12 cellular contexts compared by ENCODE assay signal in the genomic region with DNA sequence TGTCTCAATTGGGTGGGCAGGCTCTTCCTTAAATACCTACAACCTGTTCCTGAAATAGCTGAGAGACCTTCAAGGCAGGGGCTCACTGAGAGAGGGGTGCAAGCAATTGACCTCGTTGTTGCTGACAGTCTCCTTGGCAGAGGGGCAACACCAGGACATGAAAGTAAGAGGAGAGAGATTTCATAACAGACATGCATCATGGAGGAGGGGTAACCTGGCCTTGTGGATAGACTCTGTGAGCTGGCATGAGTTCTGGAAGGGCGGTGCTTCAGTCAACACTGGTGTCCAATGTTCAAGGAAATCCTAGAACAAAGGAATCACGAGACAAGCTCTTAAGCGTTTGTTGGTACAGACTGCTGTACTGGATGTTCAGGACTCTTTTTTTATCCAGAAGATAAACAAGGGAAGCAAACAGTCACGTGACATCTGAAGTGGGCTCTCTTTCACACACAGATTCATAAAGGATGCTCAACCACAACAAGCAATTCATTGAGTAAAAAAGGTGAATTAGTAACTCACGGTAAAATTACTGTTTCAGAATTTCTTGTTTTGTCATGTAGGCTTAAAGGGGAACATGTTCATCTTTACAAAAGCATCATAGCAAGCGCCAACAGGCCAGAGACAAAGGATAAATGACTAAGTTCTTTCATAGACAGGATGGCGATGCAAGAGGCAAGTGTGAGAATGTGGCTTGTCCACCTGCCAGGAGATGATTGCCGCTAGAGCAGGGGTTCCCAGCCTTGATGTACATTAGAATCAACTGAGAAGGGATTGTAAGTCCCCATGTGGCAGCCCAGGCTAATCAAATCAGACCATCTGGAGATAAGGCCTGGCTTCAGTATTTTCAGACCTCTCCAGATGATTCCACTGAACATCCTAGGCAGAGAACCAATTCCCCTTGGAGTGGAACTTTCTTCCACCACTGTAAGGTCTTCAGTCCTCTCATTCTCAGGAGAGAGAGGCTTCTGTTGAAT. TPM values are rescaled to one million over a fixed set of nuclear protein-coding genes. Genes with fewer than 3 reads are reported as not detected.
A peak's percentile ranks its signal among the peaks of the same experiment; 100 is the strongest.
DNase-seq lines count a peak whose midpoint lies in the region; ATAC-seq, FAIRE-seq and TF ChIP-seq lines count a peak whose summit lies in the region.
"Had no signal": no experiment of that assay in that cellular context is flagged by ENCODE, and none has a peak within 500 bp of the region (broad histone marks: within the 10 kb centered on the region; RNA-seq: fewer than 3 reads in every experiment).

No MANE protein-coding gene starts in this region.

- TF ChIP-seq POLR2A in GM12878 (IDR thresholded peaks at IDR 0.05; ENCODE audit: low read depth, low read length) (no peak), HepG2 (IDR thresholded peaks at IDR 0.05; ENCODE audit: insufficient read depth in 1 of 2, low read depth in 2 of 2, low read length in 2 of 2) (peak; percentile 5 to 49; a peak in 3 of 4 replicates), spleen (IDR thresholded peaks at IDR 0.05) (no peak)

- H3K9me3 ChIP-seq in GM12878 (replicated peaks; ENCODE audit: control insufficient read depth, insufficient read depth, low read length) (no peaks in the 10 kb centered on the region), HepG2 (ENCODE audit: low read length) (no peaks in the 10 kb centered on the region), spleen (no peaks in the 10 kb centered on the region)
- H3K9me3 ChIP-seq: neutrophil had no signal

- ATAC-seq in GM12878 (no peak), HepG2 (peak; percentile 95), HG03469 (IDR thresholded peaks at IDR 0.05; ENCODE audit: unreplicated experiment) (no peak)
- ATAC-seq: PC-3 had no signal

- H2AFZ ChIP-seq in GM12878 (ENCODE audit: control insufficient read depth, low read depth, low read length) (no peak overlapping the region), HepG2 (ENCODE audit: low read length) (peak overlapping the region; percentile 16)

- H3K27ac ChIP-seq in GM12878 (ENCODE audit: control insufficient read depth, insufficient read depth) (no peak overlapping the region), HepG2 (ENCODE audit: extremely low read length, insufficient read depth, low read length) (peak overlapping the region; percentile 88), spleen (no peak overlapping the region)
- H3K27ac ChIP-seq: neutrophil had no signal

- in situ Hi-C loops in GM12878 (cut with MboI) = no loop called here
- in situ Hi-C loops in HepG2 (cut with HindIII; ENCODE audit: extremely low pct_ligation_motif_present, low pct_unique_long_range_greater_than_20kb) = no loop called here

- H3K4me1 ChIP-seq in GM12878 (ENCODE audit: control insufficient read depth, insufficient read depth, low read length) = no peaks in the 10 kb centered on the region
- H3K4me1 ChIP-seq in HepG2 (ENCODE audit: insufficient read depth, low read length) = peaks cover 85% of the 10 kb centered on the region
- no peaks in the 10 kb centered on the region for H3K4me1 ChIP-seq in spleen

- SMC1A ChIA-PET in GM12878 (lab: Charles Lee; ENCODE audit: uncharacterized antibody, unreplicated experiment) = no interaction called here

- H3K4me3 ChIP-seq in GM12878 (no peak overlapping the region), HepG2 (replicated peaks in 1 of 3; ENCODE audit: insufficient read depth in 1 of 3, low read depth in 2 of 3, low read length in 3 of 3) (peak overlapping the region in 2 of 3 experiments; percentile 25 to 42; a peak in 4 of 6 replicates), spleen (no peak overlapping the region)

- FAIRE-seq in GM12878 (lab: Jason Lieb, UNC) (no peak), HepG2 (lab: Jason Lieb, UNC) (peak; percentile 100)

- TF ChIP-seq EP300 in GM12878 (IDR thresholded peaks at IDR 0.05; ENCODE audit: borderline replicate concordance in 1 of 2, control insufficient read depth in 1 of 2, low read depth in 2 of 2, low read length in 2 of 2) (no peak), HepG2 (IDR thresholded peaks at IDR 0.05; ENCODE audit: low read depth in 2 of 2, low read length in 2 of 2) (peak; percentile 92 to 99), HepG2 (CRISPR knock-in tag; IDR thresholded peaks at IDR 0.05; ENCODE audit: borderline replicate concordance) (peak; percentile 98)

- POLR2A ChIA-PET in GM12878 (lab: Charles Lee) = no interaction called here
- POLR2A ChIA-PET in HepG2 (lab: Yijun Ruan, JAX) = interaction anchor here (0.6 to 2.5 kb wide), 6 partner anchors 19 to 278 kb away, joined by 3 to 26 read pairs (median 6); a partner anchor contains a TSS

- H4K20me1 ChIP-seq in GM12878 (ENCODE audit: control insufficient read depth, insufficient read depth) (no peaks in the 10 kb centered on the region), HepG2 (ENCODE audit: insufficient read depth, low read length) (no peaks in the 10 kb centered on the region)

- no peaks in the 10 kb centered on the region for H3K79me2 ChIP-seq in GM12878 (ENCODE audit: control insufficient read depth, insufficient read depth, low read length)
- H3K79me2 ChIP-seq in HepG2 (ENCODE audit: insufficient read depth, low read length) = no peaks in the 10 kb centered on the region

- DNase-seq in DMS153 treated with DMSO at 0.1 percent for 48 hours (lab: John Stamatoyannopoulos, UW; ENCODE audit: unreplicated experiment) (peak; percentile 88), NCI-H187 treated with DMSO at 0.1 percent for 48 hours (lab: John Stamatoyannopoulos, UW) (peak; percentile 91), GM12878 (ENCODE audit: low read depth, low spot score) (no peak), HepG2 (ENCODE audit: low spot score) (peak; percentile 100), spleen (no peak), HCEC 1CT (no peak)
- no peak for DNase-seq in activated CD8-positive, alpha-beta memory T cell treated with anti-CD3 and anti-CD28 coated beads, Interleukin-2, amount 50 U/mL, for 4 hours
- DNase-seq: activated effector memory CD4-positive, alpha-beta T cell treated with anti-CD3 and anti-CD28 coated beads, Interleukin-2, amount 50 U/mL, for 16 hours; PC-3; stimulated activated CD4-positive, alpha-beta T cell treated with anti-CD3 and anti-CD28 coated beads, Interleukin-1b, Interleukin-23, amount 100 ng/mL, for 48 hours had no signal

- WGBS in GM12878 (ENCODE audit: insufficient coverage, insufficient replicate concordance, low lambda C conversion rate, missing lambda C conversion rate) = 52% methylated on average over 9 of the region's 9 CpGs
- under 1% methylated on average over 9 of the region's 9 CpGs for WGBS in HepG2 (ENCODE audit: low lambda C conversion rate)
- 70 to 84% (median 78%) methylated on average over 9 of the region's 9 CpGs for WGBS in spleen, 5 donors

- no peak overlapping the region for H3K9ac ChIP-seq in GM12878 (ENCODE audit: control insufficient read depth, insufficient read depth, low read length)
- H3K9ac ChIP-seq in HepG2 (ENCODE audit: insufficient read depth, low read depth, low read length) = peak overlapping the region; percentile 70

- RAD21 ChIA-PET in GM12878 (lab: Charles Lee; ENCODE audit: unreplicated experiment) = interaction anchor here (0.9 kb wide), 1 partner anchor 9 kb away, joined by 3 read pairs; no protein-coding TSS in a partner anchor

- TF ChIP-seq RAD21 in GM12878 (IDR thresholded peaks at IDR 0.05; ENCODE audit: insufficient read depth, low read depth, low read length) = no peak
- no peak for TF ChIP-seq RAD21 in HepG2 (CRISPR knock-in tag; IDR thresholded peaks at IDR 0.05)

- intact Hi-C loops in GM12878 (cut with micrococcal nuclease; ENCODE audit: unreplicated experiment) = no loop called here
- intact Hi-C loops in HepG2 (cut with micrococcal nuclease; ENCODE audit: unreplicated experiment) = loop anchor here (2.0 to 5.0 kb wide), 2 partner anchors 20 to 47 kb away; a partner anchor contains a TSS
- intact Hi-C loops in spleen (cut with DNase I; ENCODE audit: low total_unique reads) = no loop called here

- H3K4me2 ChIP-seq in GM12878 (ENCODE audit: control insufficient read depth, insufficient read depth) (no peak overlapping the region), HepG2 (ENCODE audit: low read depth, low read length) (peak overlapping the region; percentile 73)

- no peaks in the 10 kb centered on the region for H3K36me3 ChIP-seq in GM12878 (ENCODE audit: control insufficient read depth in 2 of 2, insufficient read depth in 2 of 2, low read length in 1 of 2)
- H3K36me3 ChIP-seq in HepG2 (replicated peaks in 1 of 2; ENCODE audit: control insufficient read depth in 1 of 2, insufficient read depth in 2 of 2, low read length in 2 of 2) = no peaks in the 10 kb centered on the region
- H3K36me3 ChIP-seq in spleen = no peaks in the 10 kb centered on the region
- H3K36me3 ChIP-seq: neutrophil had no signal

- TF ChIP-seq CTCF in GM12878 (IDR thresholded peaks at IDR 0.05 in 2 of 3, conservative IDR thresholded peaks at IDR 0.05 in 1 of 3; ENCODE audit: control insufficient read depth in 2 of 3, extremely low read depth in 1 of 3, insufficient read depth in 1 of 3, low read depth in 3 of 3, low read length in 3 of 3) (no peak), HepG2 (CRISPR knock-in tag; IDR thresholded peaks at IDR 0.05) (no peak), spleen (IDR thresholded peaks at IDR 0.05 in 8 of 11, conservative IDR thresholded peaks at IDR 0.05 in 3 of 11) (no peak)

- CTCF ChIA-PET in GM12878 (lab: Yijun Ruan, JAX) = no interaction called here
- CTCF ChIA-PET in HepG2 (lab: Yijun Ruan, JAX; ENCODE audit: low intra/inter-chr PET ratio, low total read pairs) = no interaction called here

- no TSS peak for BruUV-seq in GM12878 (replicated peaks; lab: Mats Ljungman, UMichigan)
- TSS peak; percentile 92 for BruUV-seq in HepG2 (replicated peaks; lab: Mats Ljungman, UMichigan)

- H3K27me3 ChIP-seq in GM12878 (replicated peaks in 1 of 2; ENCODE audit: control insufficient read depth in 2 of 2, insufficient read depth in 2 of 2, low read length in 1 of 2) = no peaks in the 10 kb centered on the region
- no peaks in the 10 kb centered on the region for H3K27me3 ChIP-seq in HepG2 (ENCODE audit: control insufficient read depth in 1 of 2, insufficient read depth in 2 of 2, low read length in 2 of 2)
- peaks cover 0 to 12% (median 0%) of the 10 kb centered on the region in 7 donors for H3K27me3 ChIP-seq in spleen (replicated peaks in 1 of 7)

RNA-seq across cellular contexts. Expression of a gene that starts 20.7 kb away (rescaled TPM):
- 89.7 and 110 TPM in 2 replicates for total RNA-seq in GM12878 (2013; cell fraction: nucleolus; rRNA removed)
- total RNA-seq in GM12878 (2014; rRNA removed) (23.7 and 28.4 TPM in 2 replicates), GM12878 (2014; rRNA removed; fragmentation: Illumina TruSeq; extraction: Trizol) (17.3 and 18.2 TPM in 2 replicates), GM12878 (2021) (12.8 and 13.3 TPM in 2 replicates), HepG2 (2016; rRNA removed; fragmentation: Illumina TruSeq; extraction: Trizol) (20.4 and 23.6 TPM in 2 replicates), spleen (10 to 100 TPM; 20.6 to 32.0 (median 24.4) TPM)
- 8.2 TPM for polyA plus RNA-seq in GM12878 (2011; ENCODE audit: low read depth)
- polyA plus RNA-seq in GM12878 (2011; rRNA removed) (47.1 and 77.2 TPM in 2 replicates), GM12878 (2014; fragmentation: Illumina TruSeq; extraction: Trizol) (12.3 and 15.1 TPM in 2 replicates), GM12878 (2014; fragmentation: Nextera tagmentation; extraction: Ambion mirVana) (10 to 100 TPM; 19.4 to 31.3 TPM), GM12878 (2014; rRNA removed) (15.1 and 20.2 TPM in 2 replicates), GM12878 (2016; fragmentation: Nextera tagmentation; extraction: Ambion mirVana) (10 to 100 TPM; 30.2 to 32.6 TPM), HepG2 (2011; rRNA removed) (29.4 and 33.6 TPM in 2 replicates), spleen (10 to 100 TPM; 23.8 to 35.1 (median 25.6) TPM)
- 11.7 and 11.8 TPM in 2 replicates for polyA plus RNA-seq in GM12878 (2011; cell fraction: cytosol; rRNA removed)
- polyA plus RNA-seq in GM12878 (2011; cell fraction: nucleus; rRNA removed) = 57.5 and 76.8 TPM in 2 replicates
- 15.3 and 24.4 TPM in 2 replicates for polyA plus RNA-seq in GM12878 (2012)
- polyA minus RNA-seq in GM12878 (2011; rRNA and poly(A)+ RNA removed) = 9.8 and 15.6 TPM in 2 replicates
- polyA minus RNA-seq in GM12878 (2011; cell fraction: cytosol; rRNA and poly(A)+ RNA removed) = 3.5 and 11.3 TPM in 2 replicates
- polyA minus RNA-seq in GM12878 (2011; cell fraction: nucleus; rRNA and poly(A)+ RNA removed) = 27.6 and 31.1 TPM in 2 replicates
- 3.9 and 5.1 TPM in 2 replicates for total RNA-seq in HepG2 (2016; cell fraction: cytosol; rRNA removed; fragmentation: Illumina TruSeq; extraction: Trizol; ENCODE audit: low read depth)
- total RNA-seq in HepG2 (2016; cell fraction: insoluble cytoplasmic fraction; rRNA removed; fragmentation: Illumina TruSeq; extraction: Trizol) = 23.6 TPM in 2 replicates
- 11.2 and 13.3 TPM in 2 replicates for total RNA-seq in HepG2 (2016; cell fraction: membrane; rRNA removed; fragmentation: Illumina TruSeq; extraction: Trizol)
- 35.7 and 36.1 TPM in 2 replicates for total RNA-seq in HepG2 (2016; cell fraction: nucleus; rRNA removed; fragmentation: Illumina TruSeq; extraction: Trizol)
- 10.6 and 13.7 TPM in 2 replicates for polyA plus RNA-seq in HepG2 (2011; cell fraction: cytosol; rRNA removed)
- 41.0 and 45.4 TPM in 2 replicates for polyA plus RNA-seq in HepG2 (2011; cell fraction: nucleus; rRNA removed)
- polyA plus RNA-seq in HepG2 (2012) = 25.6 and 31.0 TPM in 2 replicates
- 1.8 and 2.9 TPM in 2 replicates for polyA plus RNA-seq in HepG2 (2016; cell fraction: cytosol; fragmentation: Illumina TruSeq; extraction: Trizol; ENCODE audit: low read depth)
- 19.0 and 20.5 TPM in 2 replicates for polyA plus RNA-seq in HepG2 (2016; cell fraction: insoluble cytoplasmic fraction; fragmentation: Illumina TruSeq; extraction: Trizol; ENCODE audit: low read depth)
- 5.4 and 6.3 TPM in 2 replicates for polyA plus RNA-seq in HepG2 (2016; cell fraction: membrane; fragmentation: Illumina TruSeq; extraction: Trizol; ENCODE audit: low read depth)
- 42.7 and 49.0 TPM in 2 replicates for polyA plus RNA-seq in HepG2 (2016; cell fraction: nucleus; fragmentation: Illumina TruSeq; extraction: Trizol; ENCODE audit: insufficient read depth, low read depth)
- polyA minus RNA-seq in HepG2 (2011; rRNA and poly(A)+ RNA removed; ENCODE audit: low replicate concordance) = 1.5 and 8.7 TPM in 2 replicates
- polyA minus RNA-seq in HepG2 (2011; cell fraction: cytosol; rRNA and poly(A)+ RNA removed) = 11.2 and 12.4 TPM in 2 replicates
- polyA minus RNA-seq in HepG2 (2011; cell fraction: nucleus; rRNA and poly(A)+ RNA removed) = 61.2 and 67.1 TPM in 2 replicates

RNA-seq across cellular contexts. Expression of a gene that starts 20.8 kb away (rescaled TPM):
- total RNA-seq in GM12878 (2013; cell fraction: nucleolus; rRNA removed) = 128 and 152 TPM in 2 replicates
- total RNA-seq in GM12878 (2014; rRNA removed) = 27.7 and 35.5 TPM in 2 replicates
- 33.6 and 39.4 TPM in 2 replicates for total RNA-seq in GM12878 (2014; rRNA removed; fragmentation: Illumina TruSeq; extraction: Trizol)
- 32.2 and 36.7 TPM in 2 replicates for total RNA-seq in GM12878 (2021)
- 6.1 TPM for polyA plus RNA-seq in GM12878 (2011; ENCODE audit: low read depth)
- polyA plus RNA-seq in GM12878 (2011; rRNA removed) = 29.7 and 41.4 TPM in 2 replicates
- polyA plus RNA-seq in GM12878 (2011; cell fraction: cytosol; rRNA removed) = 16.4 and 17.3 TPM in 2 replicates
- polyA plus RNA-seq in GM12878 (2011; cell fraction: nucleus; rRNA removed) = 49.5 and 59.6 TPM in 2 replicates
- polyA plus RNA-seq in GM12878 (2012) = 11.6 and 15.5 TPM in 2 replicates
- polyA plus RNA-seq in GM12878 (2014; fragmentation: Illumina TruSeq; extraction: Trizol) = 30.7 and 37.6 TPM in 2 replicates
- 10 to 100 TPM; 22.5 to 24.9 TPM for polyA plus RNA-seq in GM12878 (2014; fragmentation: Nextera tagmentation; extraction: Ambion mirVana)
- polyA plus RNA-seq in GM12878 (2014; rRNA removed) = 21.3 and 29.5 TPM in 2 replicates
- 10 to 100 TPM; 28.9 to 33.8 TPM for polyA plus RNA-seq in GM12878 (2016; fragmentation: Nextera tagmentation; extraction: Ambion mirVana)
- polyA minus RNA-seq in GM12878 (2011; rRNA and poly(A)+ RNA removed) = 39.0 and 45.1 TPM in 2 replicates
- 9.9 and 11.7 TPM in 2 replicates for polyA minus RNA-seq in GM12878 (2011; cell fraction: cytosol; rRNA and poly(A)+ RNA removed)
- polyA minus RNA-seq in GM12878 (2011; cell fraction: nucleus; rRNA and poly(A)+ RNA removed) = 64.8 and 81.9 TPM in 2 replicates
- total RNA-seq in HepG2 (2016; rRNA removed; fragmentation: Illumina TruSeq; extraction: Trizol) = 35.8 and 45.2 TPM in 2 replicates
- total RNA-seq in HepG2 (2016; cell fraction: cytosol; rRNA removed; fragmentation: Illumina TruSeq; extraction: Trizol; ENCODE audit: low read depth) = 9.3 and 9.4 TPM in 2 replicates
- total RNA-seq in HepG2 (2016; cell fraction: insoluble cytoplasmic fraction; rRNA removed; fragmentation: Illumina TruSeq; extraction: Trizol) = 33.6 and 44.5 TPM in 2 replicates
- 14.1 and 14.4 TPM in 2 replicates for total RNA-seq in HepG2 (2016; cell fraction: membrane; rRNA removed; fragmentation: Illumina TruSeq; extraction: Trizol)
- total RNA-seq in HepG2 (2016; cell fraction: nucleus; rRNA removed; fragmentation: Illumina TruSeq; extraction: Trizol) = 58.1 and 62.5 TPM in 2 replicates
- 6.6 and 7.3 TPM in 2 replicates for polyA plus RNA-seq in HepG2 (2011; rRNA removed)
- 4.4 and 6.0 TPM in 2 replicates for polyA plus RNA-seq in HepG2 (2011; cell fraction: cytosol; rRNA removed)
- 19.6 and 25.1 TPM in 2 replicates for polyA plus RNA-seq in HepG2 (2011; cell fraction: nucleus; rRNA removed)
- polyA plus RNA-seq in HepG2 (2012) = 9.0 and 10.2 TPM in 2 replicates
- polyA plus RNA-seq in HepG2 (2016; cell fraction: cytosol; fragmentation: Illumina TruSeq; extraction: Trizol; ENCODE audit: low read depth) = 1.3 and 1.7 TPM in 2 replicates
- 27.4 and 29.0 TPM in 2 replicates for polyA plus RNA-seq in HepG2 (2016; cell fraction: insoluble cytoplasmic fraction; fragmentation: Illumina TruSeq; extraction: Trizol; ENCODE audit: low read depth)
- polyA plus RNA-seq in HepG2 (2016; cell fraction: membrane; fragmentation: Illumina TruSeq; extraction: Trizol; ENCODE audit: low read depth) = 3.1 and 4.2 TPM in 2 replicates
- polyA plus RNA-seq in HepG2 (2016; cell fraction: nucleus; fragmentation: Illumina TruSeq; extraction: Trizol; ENCODE audit: insufficient read depth, low read depth) = 37.7 and 39.2 TPM in 2 replicates
- 18.6 and 39.5 TPM in 2 replicates for polyA minus RNA-seq in HepG2 (2011; rRNA and poly(A)+ RNA removed; ENCODE audit: low replicate concordance)
- polyA minus RNA-seq in HepG2 (2011; cell fraction: cytosol; rRNA and poly(A)+ RNA removed) = 7.6 and 9.8 TPM in 2 replicates
- 85.7 and 89.2 TPM in 2 replicates for polyA minus RNA-seq in HepG2 (2011; cell fraction: nucleus; rRNA and poly(A)+ RNA removed)
- total RNA-seq in spleen = 10 to 100 TPM; 14.5 to 37.0 (median 21.5) TPM
- 1 to 10 TPM; 4.5 to 5.6 (median 5.0) TPM for polyA plus RNA-seq in spleen

RNA-seq across cellular contexts. Expression of a gene that starts 46.5 kb away (rescaled TPM):
- total RNA-seq in GM12878 (2013; cell fraction: nucleolus; rRNA removed) = 66.9 and 73.7 TPM in 2 replicates
- 492 and 532 TPM in 2 replicates for total RNA-seq in GM12878 (2014; rRNA removed)
- total RNA-seq in GM12878 (2014; rRNA removed; fragmentation: Illumina TruSeq; extraction: Trizol) = 855 and 860 TPM in 2 replicates
- 836 and 848 TPM in 2 replicates for total RNA-seq in GM12878 (2021)
- 1,276 TPM for polyA plus RNA-seq in GM12878 (2011; ENCODE audit: low read depth)
- 807 and 1,223 TPM in 2 replicates for polyA plus RNA-seq in GM12878 (2011; rRNA removed)
- polyA plus RNA-seq in GM12878 (2011; cell fraction: cytosol; rRNA removed) = 414 and 476 TPM in 2 replicates
- polyA plus RNA-seq in GM12878 (2011; cell fraction: nucleus; rRNA removed) = 251 and 283 TPM in 2 replicates
- 1,031 and 1,134 TPM in 2 replicates for polyA plus RNA-seq in GM12878 (2012)
- polyA plus RNA-seq in GM12878 (2014; fragmentation: Illumina TruSeq; extraction: Trizol) = 1,650 and 1,701 TPM in 2 replicates
- polyA plus RNA-seq in GM12878 (2014; fragmentation: Nextera tagmentation; extraction: Ambion mirVana) = 1,000 to 10,000 TPM; 1,064 to 1,108 TPM
- polyA plus RNA-seq in GM12878 (2014; rRNA removed) = 830 and 886 TPM in 2 replicates
- 100 to 1,000 TPM; 922 to 993 TPM for polyA plus RNA-seq in GM12878 (2016; fragmentation: Nextera tagmentation; extraction: Ambion mirVana)
- 342 and 537 TPM in 2 replicates for polyA minus RNA-seq in GM12878 (2011; rRNA and poly(A)+ RNA removed)
- 199 and 249 TPM in 2 replicates for polyA minus RNA-seq in GM12878 (2011; cell fraction: cytosol; rRNA and poly(A)+ RNA removed)
- polyA minus RNA-seq in GM12878 (2011; cell fraction: nucleus; rRNA and poly(A)+ RNA removed) = 67.9 and 87.3 TPM in 2 replicates
- 698 and 836 TPM in 2 replicates for total RNA-seq in HepG2 (2016; rRNA removed; fragmentation: Illumina TruSeq; extraction: Trizol)
- total RNA-seq in HepG2 (2016; cell fraction: cytosol; rRNA removed; fragmentation: Illumina TruSeq; extraction: Trizol; ENCODE audit: low read depth) = 507 and 559 TPM in 2 replicates
- total RNA-seq in HepG2 (2016; cell fraction: insoluble cytoplasmic fraction; rRNA removed; fragmentation: Illumina TruSeq; extraction: Trizol) = 679 and 821 TPM in 2 replicates
- total RNA-seq in HepG2 (2016; cell fraction: membrane; rRNA removed; fragmentation: Illumina TruSeq; extraction: Trizol) = 771 and 850 TPM in 2 replicates
- 289 and 303 TPM in 2 replicates for total RNA-seq in HepG2 (2016; cell fraction: nucleus; rRNA removed; fragmentation: Illumina TruSeq; extraction: Trizol)
- polyA plus RNA-seq in HepG2 (2011; rRNA removed) = 471 and 557 TPM in 2 replicates
- 298 and 449 TPM in 2 replicates for polyA plus RNA-seq in HepG2 (2011; cell fraction: cytosol; rRNA removed)
- 96.1 and 122 TPM in 2 replicates for polyA plus RNA-seq in HepG2 (2011; cell fraction: nucleus; rRNA removed)
- polyA plus RNA-seq in HepG2 (2012) = 940 and 1,043 TPM in 2 replicates
- 922 and 1,006 TPM in 2 replicates for polyA plus RNA-seq in HepG2 (2016; cell fraction: cytosol; fragmentation: Illumina TruSeq; extraction: Trizol; ENCODE audit: low read depth)
- polyA plus RNA-seq in HepG2 (2016; cell fraction: insoluble cytoplasmic fraction; fragmentation: Illumina TruSeq; extraction: Trizol; ENCODE audit: low read depth) = 1,304 and 1,359 TPM in 2 replicates
- 1,256 and 1,375 TPM in 2 replicates for polyA plus RNA-seq in HepG2 (2016; cell fraction: membrane; fragmentation: Illumina TruSeq; extraction: Trizol; ENCODE audit: low read depth)
- 596 and 617 TPM in 2 replicates for polyA plus RNA-seq in HepG2 (2016; cell fraction: nucleus; fragmentation: Illumina TruSeq; extraction: Trizol; ENCODE audit: insufficient read depth, low read depth)
- 152 and 382 TPM in 2 replicates for polyA minus RNA-seq in HepG2 (2011; rRNA and poly(A)+ RNA removed; ENCODE audit: low replicate concordance)
- 285 and 287 TPM in 2 replicates for polyA minus RNA-seq in HepG2 (2011; cell fraction: cytosol; rRNA and poly(A)+ RNA removed)
- 113 and 151 TPM in 2 replicates for polyA minus RNA-seq in HepG2 (2011; cell fraction: nucleus; rRNA and poly(A)+ RNA removed)
- 100 to 1,000 TPM; 368 to 539 (median 463) TPM for total RNA-seq in spleen
- polyA plus RNA-seq in spleen = 100 to 1,000 TPM; 689 to 914 (median 771) TPM

Comparison
In these comparisons a context has a peak if more than half of its experiments do, and no peak if none do; other contexts are left out.
1. DNase-seq: peak in DMS153 treated with DMSO at 0.1 percent for 48 hours (single experiment), NCI-H187 treated with DMSO at 0.1 percent for 48 hours (single experiment) and HepG2 (single experiment); none in GM12878 (single experiment), spleen (single experiment), HCEC 1CT (single experiment) and activated CD8-positive, alpha-beta memory T cell treated with anti-CD3 and anti-CD28 coated beads, Interleukin-2, amount 50 U/mL, for 4 hours (single experiment).
2. H3K4me3 ChIP-seq: peak in HepG2 (2 of 3); none in GM12878 (single experiment) and spleen (0 of 8).
3. POLR2A ChIP-seq: peak in HepG2 (2 of 2); none in GM12878 (single experiment) and spleen (0 of 3).